In the genomic region with DNA sequence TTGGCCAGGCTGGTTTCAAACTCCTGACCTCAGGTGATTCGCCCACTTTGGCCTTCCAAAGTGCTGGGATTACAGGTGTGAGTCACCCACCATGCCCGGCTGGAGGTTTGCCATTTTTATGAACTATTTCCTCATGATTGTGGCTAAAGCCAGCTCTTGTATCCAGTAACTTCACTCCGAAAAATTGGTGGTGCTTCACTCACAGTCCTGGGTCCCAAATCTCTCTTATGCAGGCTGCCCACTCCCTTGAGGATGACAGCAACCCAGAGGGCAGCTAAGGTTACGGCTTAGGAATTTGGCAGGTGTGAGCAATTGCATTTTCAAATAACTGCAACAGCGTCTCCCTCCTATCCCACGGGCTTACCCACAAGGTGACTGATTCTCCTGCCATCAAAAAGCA, we compare ENCODE assay signal across 23 cellular contexts. TPM values are rescaled to one million over a fixed set of nuclear protein-coding genes. Genes with fewer than 3 reads are reported as not detected.
DNase-seq lines count a peak whose midpoint lies in the region; ATAC-seq and TF ChIP-seq lines count a peak whose summit lies in the region.
"Had no signal": no experiment of that assay in that cellular context is flagged by ENCODE, and none has a peak within 500 bp of the region (broad histone marks: within the 10 kb centered on the region; RNA-seq: fewer than 3 reads in every experiment).

No MANE protein-coding gene starts in this region.

- no peak for TF ChIP-seq CTCF in AG10803 (conservative IDR thresholded peaks at IDR 0.05; ENCODE audit: low read length)
- no peak for TF ChIP-seq CTCF in ascending aorta (IDR thresholded peaks at IDR 0.05)

- H3K36me3 ChIP-seq in ascending aorta = no peaks in the 10 kb centered on the region
- H3K36me3 ChIP-seq: esophagus squamous epithelium, SJCRH30 had no signal

- H3K4me3 ChIP-seq in AG10803 (ENCODE audit: low read length) (no peak overlapping the region), ascending aorta (no peak overlapping the region)
- H3K4me3 ChIP-seq: esophagus squamous epithelium, SJCRH30, testis had no signal

- no peaks in the 10 kb centered on the region for H3K27me3 ChIP-seq in ascending aorta
- H3K27me3 ChIP-seq: testis had no signal

- DNase-seq in AG10803 (ENCODE audit: low read depth) = peak; percentile 20
- peak; percentile 45 for DNase-seq in HK-2 (ENCODE audit: unreplicated experiment)
- peak; percentile 41 for DNase-seq in amniotic epithelial cell (ENCODE audit: low read depth)
- peak; percentile 31 for DNase-seq in kidney glomerular epithelial cell (lab: John Stamatoyannopoulos, UW)
- DNase-seq in NCI-H524 treated with DMSO at 0.1 percent for 48 hours (lab: John Stamatoyannopoulos, UW) = no peak
- no peak for DNase-seq in ascending aorta (ENCODE audit: low spot score in 2 of 2)
- no peak for DNase-seq in COR-L47 (lab: John Stamatoyannopoulos, UW)
- DNase-seq: activated CD4-positive, alpha-beta memory T cell treated with anti-CD3 and anti-CD28 coated beads, Interleukin-2, amount 10 ng/mL, durations not matched to agents 7 days and 5 days; activated CD4-positive, CD25-positive, alpha-beta regulatory T cell; amygdala; CD4-positive, alpha-beta memory T cell; EL; esophagus squamous epithelium; glutamatergic neuron; left ventricle myocardium superior; NCI-H187 treated with DMSO at 0.1 percent for 48 hours; NCI-H510A treated with DMSO at 0.1 percent for 48 hours; nucleus accumbens; retina; SJCRH30; testis had no signal

- ATAC-seq in HG03571 (IDR thresholded peaks at IDR 0.05; ENCODE audit: unreplicated experiment) = no peak
- ATAC-seq: left ventricle myocardium superior; stimulated activated effector memory CD8-positive, alpha-beta T cell treated with anti-CD3 and anti-CD28 coated beads, Interleukin-12 subunit alpha, Interleukin-12 subunit beta, amount 100 ng/mL, for 72 hours had no signal

- no peaks in the 10 kb centered on the region for H3K4me1 ChIP-seq in ascending aorta
- H3K4me1 ChIP-seq: testis had no signal

- intact Hi-C loops in ascending aorta (cut with DNase I) = no loop called here

- no peaks in the 10 kb centered on the region for H3K9me3 ChIP-seq in ascending aorta
- H3K9me3 ChIP-seq: esophagus squamous epithelium, SJCRH30, testis had no signal

- H3K27ac ChIP-seq in ascending aorta = no peak overlapping the region
- H3K27ac ChIP-seq: esophagus squamous epithelium, SJCRH30, testis had no signal

RNA-seq across cellular contexts. Expression of a gene that starts 23.4 kb away (rescaled TPM):
- 14.5 TPM for total RNA-seq in ascending aorta

Comparison
In these comparisons a context has a peak if more than half of its experiments do, and no peak if none do; other contexts are left out.
1. DNase-seq: peak in AG10803 (single experiment), HK-2 (single experiment), amniotic epithelial cell (single experiment) and kidney glomerular epithelial cell (single experiment); none in NCI-H524 treated with DMSO at 0.1 percent for 48 hours (single experiment), ascending aorta (0 of 2) and COR-L47 (single experiment).